ENCODE assay signal across 8 cellular contexts in genomic region chr17:19977360-19978205, GRCh38. TPM values are rescaled to one million over a fixed set of nuclear protein-coding genes. Genes with fewer than 3 reads are reported as not detected.
DNase-seq lines count a peak whose midpoint lies in the region; ATAC-seq, FAIRE-seq and TF ChIP-seq lines count a peak whose summit lies in the region.

AKAP10 (minus strand) TSS chr17:19977828; CDS start chr17:19977679, 149 bp downstream.

- H3K27ac ChIP-seq in DND-41 (ENCODE audit: low read length) (peak within 1 kb of the TSS; percentile 88), KMS-11 (peak within 1 kb of the TSS; percentile 70)

- FAIRE-seq in RCC 7860 (lab: Jason Lieb, UNC) = no peak

- no peaks in the 10 kb centered on the region for H3K9me3 ChIP-seq in DND-41 (ENCODE audit: insufficient read depth, low read length, severe bottlenecking)

- peak within 1 kb of the TSS; percentile 90 for H2AFZ ChIP-seq in DND-41 (ENCODE audit: low read depth, low read length)
- peak within 1 kb of the TSS; percentile 79 for H2AFZ ChIP-seq in KMS-11 (ENCODE audit: low read depth)

- H3K36me3 Mint-ChIP-seq in natural killer cell treated with Interleukin-12 subunit alpha and Interleukin-12 subunit beta and Interleukin-15 and Interleukin-18, amount 100 ng/mL, for 72 hours = peaks cover 10% of the 10 kb centered on the region

- ATAC-seq in DND-41 (ENCODE audit: insufficient read depth, low read depth) = peak; percentile 85
- peak; percentile 76 for ATAC-seq in GM21737 (IDR thresholded peaks at IDR 0.05; ENCODE audit: unreplicated experiment)
- ATAC-seq in natural killer cell treated with Interleukin-12 subunit alpha and Interleukin-12 subunit beta and Interleukin-15 and Interleukin-18, amount 100 ng/mL, for 72 hours = peak; percentile 94 to 96
- peak; percentile 85 for ATAC-seq in stimulated activated naive CD8-positive, alpha-beta T cell treated with anti-CD3 and anti-CD28 coated beads, Interleukin-15, Interleukin-2, amounts not matched to agents 100 U/mL and 50 U/mL, for 24 hours

- peaks cover 26% of the 10 kb centered on the region for H4K20me1 ChIP-seq in DND-41 (ENCODE audit: insufficient read depth, low read length)
- H4K20me1 ChIP-seq in KMS-11 (ENCODE audit: insufficient read depth) = no peaks in the 10 kb centered on the region

- peaks cover 0 to 2% of the 10 kb centered on the region in 2 donors for H3K27me3 Mint-ChIP-seq in natural killer cell treated with Interleukin-12 subunit alpha and Interleukin-12 subunit beta and Interleukin-15 and Interleukin-18, amount 100 ng/mL, for 72 hours

- H3K27ac Mint-ChIP-seq in natural killer cell treated with Interleukin-12 subunit alpha and Interleukin-12 subunit beta and Interleukin-15 and Interleukin-18, amount 100 ng/mL, for 72 hours = peak within 1 kb of the TSS; percentile 96

- H3K4me3 Mint-ChIP-seq in natural killer cell treated with Interleukin-12 subunit alpha and Interleukin-12 subunit beta and Interleukin-15 and Interleukin-18, amount 100 ng/mL, for 72 hours = peak within 1 kb of the TSS; percentile 87

- DNase-seq in DND-41 (peak; percentile 95), RCC 7860 (ENCODE audit: low spot score) (peak; percentile 52), fibroblast of peridontal ligament (ENCODE audit: extremely low read depth) (peak; percentile 73)
- peak; percentile 87 to 88 for DNase-seq in activated T-helper 1 cell treated with anti-CD3 and anti-CD28 coated beads, Interleukin-2, amount 50 U/mL, for 16 hours (ENCODE audit: low read depth in 1 of 2, low spot score in 1 of 2)
- peak; percentile 96 for DNase-seq in natural killer cell treated with Interleukin-12 subunit alpha and Interleukin-12 subunit beta and Interleukin-15 and Interleukin-18, amount 100 ng/mL, for 72 hours (ENCODE audit: low spot score)
- DNase-seq in stimulated activated naive CD8-positive, alpha-beta T cell treated with anti-CD3 and anti-CD28 coated beads, Interleukin-15, Interleukin-2, amounts not matched to agents 100 U/mL and 50 U/mL, for 24 hours = peak; percentile 99

- TF ChIP-seq CTCF in DND-41 (IDR thresholded peaks at IDR 0.05; ENCODE audit: borderline replicate concordance, extremely low read depth, low read length, poor library complexity, severe bottlenecking) (peak; percentile 12), KMS-11 (conservative IDR thresholded peaks at IDR 0.05; ENCODE audit: low read depth, low read length) (no peak)

- H3K4me1 Mint-ChIP-seq in natural killer cell treated with Interleukin-12 subunit alpha and Interleukin-12 subunit beta and Interleukin-15 and Interleukin-18, amount 100 ng/mL, for 72 hours (ENCODE audit: low read depth in 2 of 2) = peaks cover 35 to 36% of the 10 kb centered on the region in 2 donors

- H3K4me3 ChIP-seq in DND-41 (ENCODE audit: low read depth in 1 of 2, low read length in 2 of 2) (peak within 1 kb of the TSS; percentile 77 to 93), KMS-11 (IDR thresholded peaks at IDR 0.05; ENCODE audit: insufficient read depth, low read depth, low read length) (peak within 1 kb of the TSS; percentile 12)

- H3K36me3 ChIP-seq in DND-41 (ENCODE audit: insufficient read depth, low read length) = peaks cover 32% of the 10 kb centered on the region
- H3K36me3 ChIP-seq in KMS-11 (ENCODE audit: insufficient read depth) = no peaks in the 10 kb centered on the region

- H3K79me2 ChIP-seq in DND-41 (ENCODE audit: insufficient read depth, low read length) (peaks cover 63% of the 10 kb centered on the region), KMS-11 (ENCODE audit: insufficient read depth, low read depth) (peaks cover 42% of the 10 kb centered on the region; the same call in 1 of the 2 replicates)

- H3K4me2 ChIP-seq in DND-41 (ENCODE audit: insufficient read depth, low read length) (peak within 1 kb of the TSS; percentile 78), KMS-11 (peak within 1 kb of the TSS; percentile 66)

- H3K9me3 Mint-ChIP-seq in natural killer cell treated with Interleukin-12 subunit alpha and Interleukin-12 subunit beta and Interleukin-15 and Interleukin-18, amount 100 ng/mL, for 72 hours = no peaks in the 10 kb centered on the region

- H3K27me3 ChIP-seq in DND-41 (ENCODE audit: insufficient read depth, low read length, poor library complexity) = no peaks in the 10 kb centered on the region
- H3K27me3 ChIP-seq in KMS-11 (ENCODE audit: insufficient read depth, low read depth) = no peaks in the 10 kb centered on the region

- H3K4me1 ChIP-seq in DND-41 (ENCODE audit: insufficient read depth, low read length) (peaks cover 37% of the 10 kb centered on the region), KMS-11 (ENCODE audit: low read depth, poor library complexity, severe bottlenecking) (peaks cover 14% of the 10 kb centered on the region)

- peak within 1 kb of the TSS; percentile 96 for H3K9ac ChIP-seq in DND-41 (ENCODE audit: low read depth, low read length)
- peak within 1 kb of the TSS; percentile 86 for H3K9ac ChIP-seq in KMS-11

RNA-seq across cellular contexts. Expression of gene AKAP10, which starts in this region (rescaled TPM):
- 10 to 100 TPM; 46.0 to 66.7 TPM for total RNA-seq in natural killer cell treated with Interleukin-12 subunit alpha and Interleukin-12 subunit beta and Interleukin-15 and Interleukin-18, amount 100 ng/mL, for 72 hours

Comparison
In these comparisons a context has a peak if more than half of its experiments do, and no peak if none do; other contexts are left out.
1. Peak in every context shown above with its lines: DNase-seq, ATAC-seq, H3K4me3 ChIP-seq and H3K27ac ChIP-seq.